9 cellular contexts compared by ENCODE assay signal in the genomic region with DNA sequence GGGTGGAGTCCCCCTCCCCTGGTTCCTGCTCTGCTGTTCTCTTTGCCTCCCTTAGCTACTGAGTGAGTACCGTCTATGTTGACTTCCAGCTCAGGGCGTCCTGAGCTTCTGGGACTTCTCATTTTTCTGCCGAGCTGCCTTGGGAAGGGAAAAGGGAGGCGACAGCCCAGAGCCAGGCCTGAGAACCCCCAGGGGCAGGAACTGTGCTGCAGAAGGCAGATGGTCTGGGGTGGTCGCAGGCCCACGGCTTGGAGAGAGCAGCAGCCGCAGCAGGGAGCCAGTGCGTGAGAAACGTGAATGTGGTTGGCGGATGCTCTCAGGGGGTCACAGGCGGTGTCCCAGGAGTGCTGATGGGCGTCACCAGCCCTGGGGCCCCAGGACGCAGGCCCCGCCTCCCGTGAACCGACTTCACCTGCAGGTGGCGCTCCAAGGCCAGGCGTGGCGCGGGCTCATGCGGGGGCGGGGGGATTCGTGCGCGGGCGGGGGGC. TPM values are rescaled to one million over a fixed set of nuclear protein-coding genes. Genes with fewer than 3 reads are reported as not detected.
A peak's percentile ranks its signal among the peaks of the same experiment; 100 is the strongest.
DNase-seq lines count a peak whose midpoint lies in the region; FAIRE-seq and TF ChIP-seq lines count a peak whose summit lies in the region.
"Had no signal": no experiment of that assay in that cellular context is flagged by ENCODE, and none has a peak within 500 bp of the region (broad histone marks: within the 10 kb centered on the region; RNA-seq: fewer than 3 reads in every experiment).

No MANE protein-coding gene starts in this region.

- H3K27ac ChIP-seq in HUES64 (ENCODE audit: low read depth, low read length) (peak overlapping the region; percentile 24; the same call in 1 of the 2 replicates), astrocyte (ENCODE audit: low read depth, low read length) (no peak overlapping the region)

- H3K9ac ChIP-seq in HUES64 (ENCODE audit: low read depth, low read length), result no peak overlapping the region
- no peak overlapping the region for H3K9ac ChIP-seq in astrocyte (ENCODE audit: low read length)

- peaks cover 3% of the 10 kb centered on the region for H3K4me1 Mint-ChIP-seq in T-helper 2 cell treated with Interferon-gamma antibody and Interleukin-4, amounts not matched to agents 5 μg/mL and 100 μg/mL, for 36 hours (ENCODE audit: low read depth)
- no peaks in the 10 kb centered on the region for H3K4me1 Mint-ChIP-seq in astrocyte (ENCODE audit: low read depth, unreplicated experiment)

- no peaks in the 10 kb centered on the region for H3K27me3 Mint-ChIP-seq in T-helper 2 cell treated with Interferon-gamma antibody and Interleukin-4, amounts not matched to agents 5 μg/mL and 100 μg/mL, for 36 hours (ENCODE audit: low read depth)
- H3K27me3 Mint-ChIP-seq in astrocyte (ENCODE audit: low read depth, unreplicated experiment), result peaks cover 17% of the 10 kb centered on the region

- no peaks in the 10 kb centered on the region for H3K9me3 ChIP-seq in HUES64 (ENCODE audit: insufficient read depth, low read depth, low read length)
- H3K9me3 ChIP-seq in astrocyte (ENCODE audit: insufficient read depth, low read depth, low read length), result no peaks in the 10 kb centered on the region

- H3K79me2 ChIP-seq in astrocyte (ENCODE audit: insufficient read depth, low read length), result no peaks in the 10 kb centered on the region

- no peaks in the 10 kb centered on the region for H4K20me1 ChIP-seq in astrocyte (ENCODE audit: insufficient read depth, low read length)

- WGBS in HUES64, result 8% methylated on average over 23 of the region's 26 CpGs

- DNase-seq in DMS 273 (lab: John Stamatoyannopoulos, UW; ENCODE audit: unreplicated experiment) (peak; percentile 73), DMS 273 treated with DMSO at 0.1 percent for 48 hours (lab: John Stamatoyannopoulos, UW) (no peak), astrocyte (ENCODE audit: low read depth) (no peak), iPS-NIHi11 (ENCODE audit: low spot score) (peak; percentile 99), globus pallidus (ENCODE audit: low spot score) (no peak)
- DNase-seq in T-helper 2 cell treated with Interferon-gamma antibody and Interleukin-4, amounts not matched to agents 5 μg/mL and 100 μg/mL, for 36 hours (ENCODE audit: low spot score), result peak; percentile 60
- DNase-seq in stimulated activated CD4-positive, alpha-beta T cell treated with anti-CD3 and anti-CD28 coated beads, Interleukin-2, amount 100 ng/mL, for 4 hours (ENCODE audit: low read depth), result peak; percentile 62

- H3K27ac Mint-ChIP-seq in T-helper 2 cell treated with Interferon-gamma antibody and Interleukin-4, amounts not matched to agents 5 μg/mL and 100 μg/mL, for 36 hours, result peak overlapping the region; percentile 56
- no peak overlapping the region for H3K27ac Mint-ChIP-seq in astrocyte (ENCODE audit: unreplicated experiment)

- H3K4me3 ChIP-seq in HUES64 (ENCODE audit: low read length), result no peak overlapping the region; the same call in 1 of the 2 replicates
- H3K4me3 ChIP-seq in astrocyte (ENCODE audit: insufficient read depth, low read depth, low read length), result no peak overlapping the region

- H3K4me1 ChIP-seq in HUES64 (ENCODE audit: insufficient read depth, low read length), result peaks cover 3% of the 10 kb centered on the region; the same call in 1 of the 2 replicates
- no peaks in the 10 kb centered on the region for H3K4me1 ChIP-seq in astrocyte (ENCODE audit: insufficient read depth, low read length)

- peak overlapping the region; percentile 30 for H3K4me2 ChIP-seq in astrocyte (ENCODE audit: low read length)

- H3K27me3 ChIP-seq in HUES64 (ENCODE audit: insufficient read depth, low read length) (no peaks in the 10 kb centered on the region), astrocyte (ENCODE audit: insufficient read depth, low read length) (no peaks in the 10 kb centered on the region)

- H3K9me3 Mint-ChIP-seq in T-helper 2 cell treated with Interferon-gamma antibody and Interleukin-4, amounts not matched to agents 5 μg/mL and 100 μg/mL, for 36 hours, result peaks cover 9% of the 10 kb centered on the region
- H3K9me3 Mint-ChIP-seq in astrocyte (ENCODE audit: unreplicated experiment), result no peaks in the 10 kb centered on the region

- FAIRE-seq in astrocyte (lab: Jason Lieb, UNC), result no peak
- FAIRE-seq: A204.1 had no signal

- peak overlapping the region; percentile 37 for H3K4me3 Mint-ChIP-seq in T-helper 2 cell treated with Interferon-gamma antibody and Interleukin-4, amounts not matched to agents 5 μg/mL and 100 μg/mL, for 36 hours
- H3K4me3 Mint-ChIP-seq in astrocyte (ENCODE audit: unreplicated experiment), result no peak overlapping the region

- TF ChIP-seq CTCF in astrocyte (IDR thresholded peaks at IDR 0.05; ENCODE audit: insufficient read depth, low read depth, low read length), result peak; percentile 6

- H3K36me3 Mint-ChIP-seq in T-helper 2 cell treated with Interferon-gamma antibody and Interleukin-4, amounts not matched to agents 5 μg/mL and 100 μg/mL, for 36 hours (ENCODE audit: low read depth), result no peaks in the 10 kb centered on the region
- H3K36me3 Mint-ChIP-seq in astrocyte (ENCODE audit: low read depth, unreplicated experiment), result no peaks in the 10 kb centered on the region

- H2AFZ ChIP-seq in astrocyte (ENCODE audit: low read depth, low read length), result no peak overlapping the region

- H3K36me3 ChIP-seq in HUES64 (ENCODE audit: insufficient read depth, low read length) (no peaks in the 10 kb centered on the region), astrocyte (ENCODE audit: insufficient read depth, low read length) (no peaks in the 10 kb centered on the region)

RNA-seq across cellular contexts. Expression of a gene that starts 9.2 kb away (rescaled TPM):
- 3.5 TPM for polyA plus RNA-seq in HUES64 (2013, experiment 1 of 2)
- polyA plus RNA-seq in HUES64 (2013, experiment 2 of 2), result 5.1 TPM
- 12.0 and 14.1 TPM in 2 replicates for total RNA-seq in astrocyte

RNA-seq across cellular contexts. Expression of a gene that starts 55.8 kb away (rescaled TPM):
- polyA plus RNA-seq in HUES64 (2013, experiment 1 of 2), result 4.0 TPM
- polyA plus RNA-seq in HUES64 (2013, experiment 2 of 2), result 5.9 TPM
- 7.8 and 8.0 TPM in 2 replicates for total RNA-seq in astrocyte

Comparison
In these comparisons a context has a peak if more than half of its experiments do, and no peak if none do; other contexts are left out.
1. DNase-seq: peak in DMS 273 (single experiment), T-helper 2 cell treated with Interferon-gamma antibody and Interleukin-4, amounts not matched to agents 5 μg/mL and 100 μg/mL, for 36 hours (single experiment), iPS-NIHi11 (single experiment) and stimulated activated CD4-positive, alpha-beta T cell treated with anti-CD3 and anti-CD28 coated beads, Interleukin-2, amount 100 ng/mL, for 4 hours (single experiment); none in DMS 273 treated with DMSO at 0.1 percent for 48 hours (single experiment), astrocyte (single experiment) and globus pallidus (single experiment).